In the genomic region with DNA sequence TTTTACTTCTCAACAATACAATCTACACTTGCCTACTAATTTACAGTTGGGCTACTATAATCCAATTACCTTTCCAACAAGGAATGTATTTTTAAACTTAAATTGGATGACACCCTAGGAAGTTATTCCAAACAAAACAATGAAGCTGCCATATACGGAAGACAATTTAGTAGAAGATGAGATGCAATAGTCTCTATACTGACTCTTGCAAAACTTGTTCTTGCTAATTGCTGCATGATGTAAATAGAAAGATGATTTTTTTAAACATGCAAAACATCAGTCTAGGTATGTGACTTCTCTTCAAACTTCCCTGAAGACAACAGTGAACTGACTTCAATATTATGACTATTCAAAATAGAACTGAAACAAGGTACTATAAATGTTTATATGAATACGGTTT, we compare ENCODE assay signal across 11 cellular contexts. TPM values are rescaled to one million over a fixed set of nuclear protein-coding genes. Genes with fewer than 3 reads are reported as not detected.
DNase-seq lines count a peak whose midpoint lies in the region; ATAC-seq, FAIRE-seq and TF ChIP-seq lines count a peak whose summit lies in the region.
"Had no signal": no experiment of that assay in that cellular context is flagged by ENCODE, and none has a peak within 500 bp of the region (broad histone marks: within the 10 kb centered on the region; RNA-seq: fewer than 3 reads in every experiment).

No MANE protein-coding gene starts in this region.

- peaks cover 28% of the 10 kb centered on the region for H3K4me1 ChIP-seq in HEK293 (ENCODE audit: control insufficient read depth, insufficient read depth, low read length)
- H3K4me1 ChIP-seq in PC-9 (replicated peaks; ENCODE audit: insufficient read depth): peaks cover 23% of the 10 kb centered on the region
- peaks cover 29 to 50% (median 41%) of the 10 kb centered on the region in 3 donors for H3K4me1 ChIP-seq in pancreas

- peaks cover 93% of the 10 kb centered on the region for H3K79me2 ChIP-seq in PC-9 (ENCODE audit: low read depth)

- H3K9me2 ChIP-seq in PC-9 (ENCODE audit: insufficient read depth): no peaks in the 10 kb centered on the region

- H3F3A ChIP-seq in PC-9 (ENCODE audit: insufficient read depth, low read depth): no peaks in the 10 kb centered on the region; the same call in 1 of the 2 replicates

- no TSS peak for BruUV-seq in PC-9 (replicated peaks; lab: Mats Ljungman, UMichigan)

- no peaks in the 10 kb centered on the region; a peak in 1 of 3 replicates for H3K36me3 ChIP-seq in HEK293 (ENCODE audit: control insufficient read depth in 2 of 2, insufficient read depth in 1 of 2, low read length in 2 of 2)
- no peaks in the 10 kb centered on the region for H3K36me3 ChIP-seq in PC-9 (ENCODE audit: low read depth)
- H3K36me3 ChIP-seq in pancreas: no peaks in the 10 kb centered on the region

- 12 to 14% methylated on average over 2 of the region's 2 CpGs for whole genome bisulfite sequencing in pancreas, 2 donors

- intact Hi-C loops in PC-9 (cut with micrococcal nuclease; ENCODE audit: unreplicated experiment): loop anchor here (5.0 to 10.0 kb wide), 3 partner anchors 103 to 550 kb away; partner anchors contain the start of genes AVL9, KBTBD2 and LSM5
- intact Hi-C loops in pancreas (cut with DNase I): no loop called here
- intact Hi-C loops in dorsolateral prefrontal cortex (cut with DNase I): no loop called here

- POLR2A ChIA-PET in HEK293 (lab: Yijun Ruan, JAX): no interaction called here
- POLR2A ChIA-PET in PC-9 (lab: Charles Lee; ENCODE audit: unreplicated experiment): no interaction called here

- H4K20me1 ChIP-seq in PC-9 (ENCODE audit: insufficient read depth): peaks cover 23% of the 10 kb centered on the region

- H3K27me3 ChIP-seq in PC-9 (ENCODE audit: insufficient read depth, low read depth) (no peaks in the 10 kb centered on the region), pancreas (no peaks in the 10 kb centered on the region), dorsolateral prefrontal cortex (no peaks in the 10 kb centered on the region)

- H3K4me3 ChIP-seq in HEK293 (ENCODE audit: low read depth, low read length) (no peak overlapping the region), PC-9 (no peak overlapping the region), pancreas (no peak overlapping the region), dorsolateral prefrontal cortex (no peak overlapping the region)

- in situ Hi-C loops in ACHN (cut with HindIII; ENCODE audit: low pct_ligation_motif_present, low pct_unique_long_range_greater_than_20kb, low sequenced_read_pairs): no loop called here

- TF ChIP-seq CTCF in HEK293 (tag by site-specific recombination; IDR thresholded peaks at IDR 0.05) (no peak), PC-9 (conservative IDR thresholded peaks at IDR 0.05) (no peak), pancreas (IDR thresholded peaks at IDR 0.05) (no peak), dorsolateral prefrontal cortex (IDR thresholded peaks at IDR 0.05 in 54 of 56, conservative IDR thresholded peaks at IDR 0.05 in 2 of 56; ENCODE audit: low read depth in 1 of 56, partially characterized antibody in 56 of 56) (no peak)

- peak; percentile 36 for ATAC-seq in GM18867 (IDR thresholded peaks at IDR 0.05; ENCODE audit: unreplicated experiment)
- no peak for ATAC-seq in pancreas
- ATAC-seq: activated CD4-positive, alpha-beta T cell treated with anti-CD3 and anti-CD28 coated beads for 36 hours; naive thymus-derived CD4-positive, alpha-beta T cell had no signal

- no peak for DNase-seq in PC-9
- no peak for DNase-seq in pancreas
- no peak for DNase-seq in dorsolateral prefrontal cortex
- DNase-seq in ACHN: no peak
- no peak for DNase-seq in middle frontal gyrus (ENCODE audit: extremely low spot score, low spot score)
- DNase-seq: activated CD4-positive, alpha-beta T cell treated with anti-CD3 and anti-CD28 coated beads for 36 hours; activated naive CD4-positive, alpha-beta T cell treated with anti-CD3 and anti-CD28 coated beads, Interleukin-2, amount 50 U/mL, for 16 hours; naive thymus-derived CD4-positive, alpha-beta T cell; Right ventricle myocardium superior had no signal

- peak overlapping the region; percentile 5 for H3K4me2 ChIP-seq in PC-9

- CTCF ChIA-PET in HEK293 (lab: Yijun Ruan, JAX): no interaction called here
- CTCF ChIA-PET in PC-9 (lab: Charles Lee): interaction anchor here (0.7 kb wide), 1 partner anchor 14 kb away, joined by 3 read pairs; no protein-coding TSS in a partner anchor

- FAIRE-seq in pancreas (lab: Jason Lieb, UNC): peak; percentile 82

- no peaks in the 10 kb centered on the region for H3K9me3 ChIP-seq in HEK293 (ENCODE audit: control insufficient read depth, insufficient read depth, low read depth, low read length)
- no peaks in the 10 kb centered on the region for H3K9me3 ChIP-seq in PC-9 (ENCODE audit: insufficient read depth, low read depth)
- no peaks in the 10 kb centered on the region for H3K9me3 ChIP-seq in pancreas

- H3K27ac ChIP-seq in HEK293 (ENCODE audit: extremely low read depth, low read depth, low read length): no peak overlapping the region
- H3K27ac ChIP-seq in PC-9: no peak overlapping the region
- peak overlapping the region in 3 of 4 donors; percentile 13 to 92 (median 90) for H3K27ac ChIP-seq in pancreas
- H3K27ac ChIP-seq in dorsolateral prefrontal cortex: no peak overlapping the region

- no peak overlapping the region for H2AFZ ChIP-seq in PC-9

TF ChIP-seq in HEK293, 187 proteins besides CTCF, POLR2A, EP300 and RAD21:
- TF ChIP-seq, protein P1, sequence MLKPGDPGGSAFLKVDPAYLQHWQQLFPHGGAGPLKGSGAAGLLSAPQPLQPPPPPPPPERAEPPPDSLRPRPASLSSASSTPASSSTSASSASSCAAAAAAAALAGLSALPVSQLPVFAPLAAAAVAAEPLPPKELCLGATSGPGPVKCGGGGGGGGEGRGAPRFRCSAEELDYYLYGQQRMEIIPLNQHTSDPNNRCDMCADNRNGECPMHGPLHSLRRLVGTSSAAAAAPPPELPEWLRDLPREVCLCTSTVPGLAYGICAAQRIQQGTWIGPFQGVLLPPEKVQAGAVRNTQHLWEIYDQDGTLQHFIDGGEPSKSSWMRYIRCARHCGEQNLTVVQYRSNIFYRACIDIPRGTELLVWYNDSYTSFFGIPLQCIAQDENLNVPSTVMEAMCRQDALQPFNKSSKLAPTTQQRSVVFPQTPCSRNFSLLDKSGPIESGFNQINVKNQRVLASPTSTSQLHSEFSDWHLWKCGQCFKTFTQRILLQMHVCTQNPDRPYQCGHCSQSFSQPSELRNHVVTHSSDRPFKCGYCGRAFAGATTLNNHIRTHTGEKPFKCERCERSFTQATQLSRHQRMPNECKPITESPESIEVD (tag by site-specific recombination; IDR thresholded peaks at IDR 0.05): peak; percentile 67
- no peak for TF ChIP-seq ZEB2 (tag by site-specific recombination; IDR thresholded peaks at IDR 0.05)

RNA-seq across cellular contexts. Expression of gene NT5C3A, which starts 17.6 kb away (rescaled TPM):
- 43.8 and 60.4 TPM in 2 replicates for total RNA-seq in PC-9 (2021)
- 10 to 100 TPM; 15.6 to 30.3 (median 24.6) TPM for total RNA-seq in pancreas
- polyA plus RNA-seq in pancreas: 10 to 100 TPM; 13.8 to 25.1 TPM
- 10 to 100 TPM; 14.8 to 38.5 (median 23.8) TPM for total RNA-seq in dorsolateral prefrontal cortex

Comparison
In these comparisons a context has a peak if more than half of its experiments do, and no peak if none do; other contexts are left out.
1. H3K27ac ChIP-seq: peak in pancreas (3 of 4); none in HEK293 (single experiment), PC-9 (single experiment) and dorsolateral prefrontal cortex (0 of 59).